Comparison of ENCODE assay signal across 18 cellular contexts in the genomic region with DNA sequence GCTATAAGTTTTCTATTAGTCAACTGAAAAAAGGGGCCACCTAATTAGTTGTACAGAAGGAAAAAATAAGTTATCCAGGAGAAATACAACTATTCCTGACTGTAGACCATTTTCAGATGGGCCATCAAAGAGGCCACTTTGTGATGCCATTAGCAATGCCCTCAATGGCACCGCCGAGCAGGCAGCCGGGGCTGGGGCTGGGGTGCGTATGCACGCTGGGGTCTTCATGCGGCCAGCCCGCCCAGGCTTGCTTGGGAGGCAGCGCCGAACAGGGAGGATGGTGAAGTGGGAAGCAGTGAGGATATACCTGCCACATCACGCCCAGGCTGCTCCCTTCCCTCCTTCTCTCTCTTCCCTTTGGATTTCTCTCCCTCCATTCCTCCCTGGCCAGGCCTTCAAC.
DNase-seq lines count a peak whose midpoint lies in the region; ATAC-seq and TF ChIP-seq lines count a peak whose summit lies in the region.
"Had no signal": no experiment of that assay in that cellular context is flagged by ENCODE, and none has a peak within 500 bp of the region (broad histone marks: within the 10 kb centered on the region; RNA-seq: fewer than 3 reads in every experiment).

No MANE protein-coding gene starts in this region.

- no peak overlapping the region for H2BK5ac ChIP-seq in trophoblast cell (ENCODE audit: low read depth, low read length, poor library complexity)

- no peak overlapping the region for H4K12ac ChIP-seq in trophoblast cell (ENCODE audit: low read depth, low read length)

- no peak overlapping the region for H3K4me3 ChIP-seq in CD4-positive, CD25-positive, alpha-beta regulatory T cell (ENCODE audit: low read depth, low read length)
- peak overlapping the region; percentile 39 for H3K4me3 ChIP-seq in trophoblast cell (ENCODE audit: low read depth, low read length)
- no peak overlapping the region for H3K4me3 ChIP-seq in adrenal gland
- H3K4me3 ChIP-seq: A549; BLaER1 treated with 17β-estradiol and CSF1 and Interleukin-3, amounts not matched to agents 10 nM and 100 nM had no signal

- no peak overlapping the region for H3K18ac ChIP-seq in trophoblast cell (ENCODE audit: low read length)

- no peak overlapping the region for H3K4ac ChIP-seq in trophoblast cell (ENCODE audit: low read depth, low read length)

- no peak overlapping the region for H3K23ac ChIP-seq in trophoblast cell (ENCODE audit: low read length)

- no peak for TF ChIP-seq CTCF in adrenal gland (IDR thresholded peaks at IDR 0.05)

- peaks cover 4 to 18% of the 10 kb centered on the region in 2 experiments for H3K9me3 ChIP-seq in CD4-positive, CD25-positive, alpha-beta regulatory T cell (ENCODE audit: control insufficient read depth in 2 of 2, low read length in 2 of 2)
- H3K9me3 ChIP-seq in trophoblast cell (ENCODE audit: insufficient read depth, low read depth, low read length) (no peaks in the 10 kb centered on the region), adrenal gland (replicated peaks in 1 of 3) (no peaks in the 10 kb centered on the region)
- H3K9me3 ChIP-seq: A549, BE2C had no signal

- H2AFZ ChIP-seq in trophoblast cell (ENCODE audit: insufficient read depth, low read length, poor library complexity) = no peak overlapping the region

- H3K4me1 ChIP-seq in CD4-positive, CD25-positive, alpha-beta regulatory T cell (ENCODE audit: control insufficient read depth, insufficient read depth, low read length, poor library complexity, severe bottlenecking) = no peaks in the 10 kb centered on the region
- H3K4me1 ChIP-seq in trophoblast cell (ENCODE audit: control insufficient read depth in 1 of 2, insufficient read depth in 2 of 2, low read length in 2 of 2) (peaks cover 4 to 9% of the 10 kb centered on the region in 2 experiments), adrenal gland (replicated peaks in 1 of 2) (peaks cover 3 to 7% of the 10 kb centered on the region in 2 donors)
- H3K4me1 ChIP-seq: A549 had no signal

- H2BK120ac ChIP-seq in trophoblast cell (ENCODE audit: insufficient read depth, low read length, poor library complexity) = no peak overlapping the region

- intact Hi-C loops in adrenal gland (cut with DNase I) = no loop called here

- no peak overlapping the region for H2AK5ac ChIP-seq in trophoblast cell (ENCODE audit: low read length)

- H3K27ac ChIP-seq in CD4-positive, CD25-positive, alpha-beta regulatory T cell (ENCODE audit: insufficient read depth, low read length, poor library complexity, severe bottlenecking) = no peak overlapping the region
- H3K27ac ChIP-seq in trophoblast cell (ENCODE audit: low read depth, low read length) (no peak overlapping the region), adrenal gland (no peak overlapping the region)
- H3K27ac ChIP-seq: A549; BLaER1 treated with 17β-estradiol and CSF1 and Interleukin-3, amounts not matched to agents 10 nM and 100 nM had no signal

- H3K27me3 Mint-ChIP-seq in CD4-positive, CD25-positive, alpha-beta regulatory T cell = no peaks in the 10 kb centered on the region
- no peaks in the 10 kb centered on the region for H3K27me3 Mint-ChIP-seq in activated T-helper 17 cell treated with anti-CD3 and anti-CD28 coated beads, Interleukin-2, amount 50 U/mL, for 72 hours

- no peak for ATAC-seq in CD4-positive, CD25-positive, alpha-beta regulatory T cell (ENCODE audit: low read depth in 2 of 2)
- ATAC-seq in activated T-helper 17 cell treated with anti-CD3 and anti-CD28 coated beads, Interleukin-2, amount 50 U/mL, for 72 hours (replicated peaks) = no peak
- no peak for ATAC-seq in HG02588 (IDR thresholded peaks at IDR 0.05; ENCODE audit: unreplicated experiment)
- ATAC-seq: A549; CD8-positive, alpha-beta T cell had no signal

- no peaks in the 10 kb centered on the region for H3K27me3 ChIP-seq in CD4-positive, CD25-positive, alpha-beta regulatory T cell (ENCODE audit: control insufficient read depth, insufficient read depth, low read length)
- no peaks in the 10 kb centered on the region for H3K27me3 ChIP-seq in trophoblast cell (ENCODE audit: insufficient read depth, low read length)
- H3K27me3 ChIP-seq in adrenal gland = no peaks in the 10 kb centered on the region
- H3K27me3 ChIP-seq: BE2C; BLaER1 treated with 17β-estradiol and CSF1 and Interleukin-3, amounts not matched to agents 10 nM and 100 nM had no signal

- no peak overlapping the region for H4K8ac ChIP-seq in trophoblast cell (ENCODE audit: low read depth, low read length)

- H3K9me3 Mint-ChIP-seq in CD4-positive, CD25-positive, alpha-beta regulatory T cell = peaks cover 0 to 21% (median 10%) of the 10 kb centered on the region in 7 donors
- H3K9me3 Mint-ChIP-seq in activated T-helper 17 cell treated with anti-CD3 and anti-CD28 coated beads, Interleukin-2, amount 50 U/mL, for 72 hours = peaks cover 11% of the 10 kb centered on the region

- no peak overlapping the region for H4K91ac ChIP-seq in trophoblast cell (ENCODE audit: low read depth, low read length)

- H3K9ac ChIP-seq in trophoblast cell (ENCODE audit: low read length) = no peak overlapping the region
- H3K9ac ChIP-seq: BLaER1 treated with 17β-estradiol and CSF1 and Interleukin-3, amounts not matched to agents 10 nM and 100 nM had no signal

- no peak overlapping the region for H2BK12ac ChIP-seq in trophoblast cell (ENCODE audit: low read length)

- no peak overlapping the region for H3K4me3 Mint-ChIP-seq in CD4-positive, CD25-positive, alpha-beta regulatory T cell
- no peak overlapping the region for H3K4me3 Mint-ChIP-seq in activated T-helper 17 cell treated with anti-CD3 and anti-CD28 coated beads, Interleukin-2, amount 50 U/mL, for 72 hours
- H3K4me3 Mint-ChIP-seq: CD8-positive, alpha-beta T cell had no signal

- H3K4me1 Mint-ChIP-seq in CD4-positive, CD25-positive, alpha-beta regulatory T cell = peaks cover 2 to 10% (median 7%) of the 10 kb centered on the region in 4 donors
- peaks cover 1% of the 10 kb centered on the region for H3K4me1 Mint-ChIP-seq in activated T-helper 17 cell treated with anti-CD3 and anti-CD28 coated beads, Interleukin-2, amount 50 U/mL, for 72 hours

- no peak for TF ChIP-seq POLR2A in adrenal gland (IDR thresholded peaks at IDR 0.05)

- H3K79me1 ChIP-seq in trophoblast cell (ENCODE audit: low read length) = no peaks in the 10 kb centered on the region

- H3K36me3 Mint-ChIP-seq in CD4-positive, CD25-positive, alpha-beta regulatory T cell = peaks cover 17% of the 10 kb centered on the region
- no peaks in the 10 kb centered on the region for H3K36me3 Mint-ChIP-seq in activated T-helper 17 cell treated with anti-CD3 and anti-CD28 coated beads, Interleukin-2, amount 50 U/mL, for 72 hours (ENCODE audit: low read depth)

- no CpG with 5 or more reads among the region's 10 CpGs for WGBS in trophoblast cell (ENCODE audit: extremely low coverage, insufficient coverage, insufficient read length)
- WGBS in adrenal gland, 4 donors = 96 to 99% (median 98%) methylated on average over 10 of the region's 10 CpGs

- H3K36me3 ChIP-seq in CD4-positive, CD25-positive, alpha-beta regulatory T cell (ENCODE audit: control insufficient read depth, insufficient read depth, low read length) = no peaks in the 10 kb centered on the region
- H3K36me3 ChIP-seq in trophoblast cell (ENCODE audit: control insufficient read depth in 1 of 2, insufficient read depth in 2 of 2, low read length in 2 of 2) (no peaks in the 10 kb centered on the region), adrenal gland (replicated peaks in 1 of 2) (no peaks in the 10 kb centered on the region)
- H3K36me3 ChIP-seq: BE2C had no signal

- no peak overlapping the region for H3K14ac ChIP-seq in trophoblast cell (ENCODE audit: low read length)

- H3K4me2 ChIP-seq in trophoblast cell (ENCODE audit: low read length) = no peak overlapping the region
- H3K4me2 ChIP-seq: A549; BLaER1 treated with 17β-estradiol and CSF1 and Interleukin-3, amounts not matched to agents 10 nM and 100 nM had no signal

- peak overlapping the region in 2 of 3 donors; percentile 20 to 45 for H3K27ac Mint-ChIP-seq in CD4-positive, CD25-positive, alpha-beta regulatory T cell
- H3K27ac Mint-ChIP-seq in activated T-helper 17 cell treated with anti-CD3 and anti-CD28 coated beads, Interleukin-2, amount 50 U/mL, for 72 hours = peak overlapping the region; percentile 4
- H3K27ac Mint-ChIP-seq: CD8-positive, alpha-beta T cell had no signal

- DNase-seq in CD4-positive, CD25-positive, alpha-beta regulatory T cell = no peak
- DNase-seq in trophoblast cell = no peak
- no peak for DNase-seq in stimulated activated CD4-positive, alpha-beta T cell treated with anti-CD3 and anti-CD28 coated beads, Interleukin-15, amount 100 ng/mL, for 24 hours
- DNase-seq in adrenal gland = no peak
- DNase-seq: 8988T; ACHN; AML-193; BE2C; Caco-2; CD8-positive, alpha-beta T cell; DMS153; DND-41; GOT3; HCEC 1CT had no signal

- no peaks in the 10 kb centered on the region for H3K79me2 ChIP-seq in trophoblast cell (ENCODE audit: control insufficient read depth, insufficient read depth, low read length, poor library complexity)
